1 cellular context compared by ENCODE assay signal in genomic region chr6:150894935-150895686, GRCh38.
TF ChIP-seq lines count a peak whose summit lies in the region.

No MANE protein-coding gene starts in this region.

TF ChIP-seq in GM23338, 12 proteins besides CTCF, POLR2A, EP300 and RAD21 (continued from another document):
- no peak for TF ChIP-seq ZNF462 (CRISPR knock-in tag; IDR thresholded peaks at IDR 0.05)
- TF ChIP-seq ZNF331 (CRISPR knock-in tag; IDR thresholded peaks at IDR 0.05; ENCODE audit: low read depth), result no peak
- TF ChIP-seq ETS1 (IDR thresholded peaks at IDR 0.05), result no peak
TF ChIP-seq in GM23338: peak in this region for 0.
